Comparison of ENCODE assay signal across 11 cellular contexts in genomic region chrX:119391279-119391678, GRCh38. TPM values are rescaled to one million over a fixed set of nuclear protein-coding genes. Genes with fewer than 3 reads are reported as not detected.
DNase-seq lines count a peak whose midpoint lies in the region; ATAC-seq, FAIRE-seq and TF ChIP-seq lines count a peak whose summit lies in the region.
"Had no signal": no experiment of that assay in that cellular context is flagged by ENCODE, and none has a peak within 500 bp of the region (broad histone marks: within the 10 kb centered on the region; RNA-seq: fewer than 3 reads in every experiment).

No MANE protein-coding gene starts in this region.

- intact Hi-C loops in uterus (cut with DNase I; ENCODE audit: low total_unique reads): no loop called here

- no peak overlapping the region for H3K4me3 ChIP-seq in BE2C (ENCODE audit: low read depth, low read length)
- H3K4me3 ChIP-seq in uterus: no peak overlapping the region

- in situ Hi-C loops in SK-MEL-5 (cut with HindIII; ENCODE audit: low pct_unique_long_range_greater_than_20kb, low sequenced_read_pairs): no loop called here

- TF ChIP-seq CTCF in BE2C (IDR thresholded peaks at IDR 0.05; ENCODE audit: low read depth, low read length) (no peak), uterus (IDR thresholded peaks at IDR 0.05) (no peak)

- no peaks in the 10 kb centered on the region for H3K9me3 ChIP-seq in BE2C
- H3K9me3 ChIP-seq in uterus: no peaks in the 10 kb centered on the region

- H3K27ac ChIP-seq in uterus: no peak overlapping the region

- peak; percentile 7 for DNase-seq in BE2C
- peak; percentile 29 for DNase-seq in GM12891 (ENCODE audit: insufficient read length, low spot score)
- DNase-seq in SK-MEL-5 (ENCODE audit: low read depth, low spot score): peak; percentile 56
- DNase-seq in iris pigment epithelial cell (ENCODE audit: low read depth): peak; percentile 38
- DNase-seq in uterus: no peak
- no peak for DNase-seq in NCI-H1105 treated with DMSO at 0.1 percent for 48 hours (lab: John Stamatoyannopoulos, UW)
- DNase-seq in NCI-H1417 treated with DMSO at 0.1 percent for 48 hours (lab: John Stamatoyannopoulos, UW): no peak
- DNase-seq: caudate nucleus; naive thymus-derived CD8-positive, alpha-beta T cell had no signal

- H3K36me3 ChIP-seq in BE2C (no peaks in the 10 kb centered on the region), uterus (no peaks in the 10 kb centered on the region)

- no peak for FAIRE-seq in GM12891 (lab: Jason Lieb, UNC)

- ATAC-seq in HG03571 (IDR thresholded peaks at IDR 0.05; ENCODE audit: unreplicated experiment): no peak
- ATAC-seq: naive thymus-derived CD8-positive, alpha-beta T cell; T-cell had no signal

- H3K4me1 ChIP-seq in BE2C (no peaks in the 10 kb centered on the region), uterus (no peaks in the 10 kb centered on the region)

- H3K27me3 ChIP-seq in BE2C: no peaks in the 10 kb centered on the region
- H3K27me3 ChIP-seq in uterus: no peaks in the 10 kb centered on the region

- TF ChIP-seq POLR2A in GM12891 (IDR thresholded peaks at IDR 0.05; ENCODE audit: low read depth, low read length) (no peak), uterus (IDR thresholded peaks at IDR 0.05) (no peak)

TF ChIP-seq in GM12891, 5 proteins besides CTCF, POLR2A, EP300 and RAD21:
- TF ChIP-seq POU2F2 (IDR thresholded peaks at IDR 0.05; ENCODE audit: low read depth, low read length) (no peak), SPI1 (IDR thresholded peaks at IDR 0.05; ENCODE audit: low read depth, low read length) (no peak), PAX5 (IDR thresholded peaks at IDR 0.05; ENCODE audit: insufficient read depth, low read length, severe bottlenecking) (no peak), TAF1 (IDR thresholded peaks at IDR 0.05; ENCODE audit: low read depth, low read length) (no peak)

RNA-seq across cellular contexts. Expression of gene SLC25A43, which starts 7.9 kb away (rescaled TPM):
- 3.0 TPM for polyA plus RNA-seq in BE2C (2012; ENCODE audit: insufficient read depth, insufficient read length, low read depth)
- polyA plus RNA-seq in GM12891 (2012; ENCODE audit: low read depth, missing spikeins): 6.0 TPM
- 18.9 and 19.2 TPM in 2 replicates for total RNA-seq in SK-MEL-5 (2014; rRNA removed; shearing (Covaris generic))
- 18.2 and 18.8 TPM in 2 replicates for polyA plus RNA-seq in SK-MEL-5 (2015; cell fraction: cytosol; rRNA removed)
- polyA plus RNA-seq in SK-MEL-5 (2015; cell fraction: nucleus; rRNA removed): 2.8 and 5.2 TPM in 2 replicates
- total RNA-seq in uterus: 10 to 100 TPM in 3 of 4 donors, 1 to 10 TPM in 1; 9.2 to 33.5 (median 12.5) TPM

Comparison
In these comparisons a context has a peak if more than half of its experiments do, and no peak if none do; other contexts are left out.
1. DNase-seq: peak in BE2C (single experiment), GM12891 (single experiment), SK-MEL-5 (single experiment) and iris pigment epithelial cell (single experiment); none in uterus (0 of 2), NCI-H1105 treated with DMSO at 0.1 percent for 48 hours (single experiment) and NCI-H1417 treated with DMSO at 0.1 percent for 48 hours (single experiment).